1 cellular context compared by ENCODE assay signal in genomic region chr20:402496-402885, GRCh38.
A peak's percentile ranks its signal among the peaks of the same experiment; 100 is the strongest.
TF ChIP-seq lines count a peak whose summit lies in the region.

No MANE protein-coding gene starts in this region.

TF ChIP-seq in HepG2, 621 proteins besides CTCF, POLR2A, EP300 and RAD21 (continued from another document and continues in another):
- TF ChIP-seq PAXIP1 (CRISPR knock-in tag; conservative IDR thresholded peaks at IDR 0.05) (no peak), YEATS4 (CRISPR knock-in tag; IDR thresholded peaks at IDR 0.05; ENCODE audit: borderline replicate concordance) (no peak), HDAC1 (CRISPR knock-in tag; IDR thresholded peaks at IDR 0.05) (no peak; the same call in 1 of the 2 replicates), ZBTB4 (CRISPR knock-in tag; IDR thresholded peaks at IDR 0.05; ENCODE audit: borderline replicate concordance) (no peak), ZNF430 (CRISPR knock-in tag; IDR thresholded peaks at IDR 0.05) (no peak), IRF2 (CRISPR knock-in tag; IDR thresholded peaks at IDR 0.05) (0 out of 2 replicates have a peak, but pooled peaks have one; percentile 4), PHF8 (CRISPR knock-in tag; IDR thresholded peaks at IDR 0.05) (peak; percentile 13), MIER2 (CRISPR knock-in tag; IDR thresholded peaks at IDR 0.05) (no peak), SALL2 (CRISPR knock-in tag; IDR thresholded peaks at IDR 0.05) (no peak), ELF4 (CRISPR knock-in tag; IDR thresholded peaks at IDR 0.05; ENCODE audit: borderline replicate concordance) (0 out of 2 replicates have a peak, but pooled peaks have one; percentile 18), ZNF18 (CRISPR knock-in tag; IDR thresholded peaks at IDR 0.05; ENCODE audit: insufficient replicate concordance) (peak; percentile 80), ZNF747 (CRISPR knock-in tag; IDR thresholded peaks at IDR 0.05; ENCODE audit: borderline replicate concordance) (peak; percentile 78; the same call in 1 of the 2 replicates), FLYWCH1 (CRISPR knock-in tag; IDR thresholded peaks at IDR 0.05) (no peak), DNMT1 (CRISPR knock-in tag; IDR thresholded peaks at IDR 0.05) (no peak), HMGXB4 (CRISPR knock-in tag; IDR thresholded peaks at IDR 0.05; ENCODE audit: borderline replicate concordance in 1 of 2, low read depth in 1 of 2) (no peak), RFXANK (CRISPR knock-in tag; IDR thresholded peaks at IDR 0.05) (no peak), BCL6 (CRISPR knock-in tag; IDR thresholded peaks at IDR 0.05) (0 out of 2 replicates have a peak, but pooled peaks have one; percentile 1), SIX1 (CRISPR knock-in tag; IDR thresholded peaks at IDR 0.05; ENCODE audit: borderline replicate concordance) (no peak), MED1 (CRISPR knock-in tag; IDR thresholded peaks at IDR 0.05) (no peak), IKZF4 (CRISPR knock-in tag; IDR thresholded peaks at IDR 0.05; ENCODE audit: borderline replicate concordance, low read depth, not compliant biosample characterization) (no peak), ZNF770 (CRISPR knock-in tag; IDR thresholded peaks at IDR 0.05) (peak; percentile 99), ZSCAN5A (CRISPR knock-in tag; IDR thresholded peaks at IDR 0.05; ENCODE audit: borderline replicate concordance) (no peak), ZNF280B (CRISPR knock-in tag; IDR thresholded peaks at IDR 0.05; ENCODE audit: borderline replicate concordance) (0 out of 2 replicates have a peak, but pooled peaks have one; percentile 56), ZFP91 (CRISPR knock-in tag; IDR thresholded peaks at IDR 0.05; ENCODE audit: borderline replicate concordance) (no peak), ZGPAT (CRISPR knock-in tag; IDR thresholded peaks at IDR 0.05) (peak; percentile 33), ZBTB20 (CRISPR knock-in tag; IDR thresholded peaks at IDR 0.05; ENCODE audit: borderline replicate concordance, low read depth) (no peak), ZNF556 (CRISPR knock-in tag; IDR thresholded peaks at IDR 0.05; ENCODE audit: borderline replicate concordance) (no peak), DRAP1 (CRISPR knock-in tag; IDR thresholded peaks at IDR 0.05) (no peak), ZBTB38 (CRISPR knock-in tag; IDR thresholded peaks at IDR 0.05) (no peak)
